8 cellular contexts compared by ENCODE assay signal in genomic region chr1:6460349-6461236, GRCh38. TPM values are rescaled to one million over a fixed set of nuclear protein-coding genes. Genes with fewer than 3 reads are reported as not detected.
DNase-seq lines count a peak whose midpoint lies in the region; ATAC-seq and TF ChIP-seq lines count a peak whose summit lies in the region.
"Had no signal": no experiment of that assay in that cellular context is flagged by ENCODE, and none has a peak within 500 bp of the region (broad histone marks: within the 10 kb centered on the region; RNA-seq: fewer than 3 reads in every experiment).

No MANE protein-coding gene starts in this region.

- peaks cover 13% of the 10 kb centered on the region for H3K36me3 Mint-ChIP-seq in activated naive CD4-positive, alpha-beta T cell treated with anti-CD3 and anti-CD28 coated beads, Interleukin-2, amount 50 U/mL, for 24 hours

- H3K27ac Mint-ChIP-seq in activated naive CD4-positive, alpha-beta T cell treated with anti-CD3 and anti-CD28 coated beads, Interleukin-2, amount 50 U/mL, for 24 hours: peak overlapping the region; percentile 92

- no peak overlapping the region for H4K8ac ChIP-seq in trophoblast cell (ENCODE audit: low read depth, low read length)

- H2AFZ ChIP-seq in trophoblast cell (ENCODE audit: insufficient read depth, low read length, poor library complexity): no peak overlapping the region

- H3K14ac ChIP-seq in trophoblast cell (ENCODE audit: low read length): no peak overlapping the region

- no peak overlapping the region for H4K12ac ChIP-seq in trophoblast cell (ENCODE audit: low read depth, low read length)

- H3K23ac ChIP-seq in trophoblast cell (ENCODE audit: low read length): no peak overlapping the region

- H3K4me3 Mint-ChIP-seq in activated naive CD4-positive, alpha-beta T cell treated with anti-CD3 and anti-CD28 coated beads, Interleukin-2, amount 50 U/mL, for 24 hours: peak overlapping the region; percentile 84
- H3K4me3 Mint-ChIP-seq: brain had no signal

- peaks cover 32 to 45% of the 10 kb centered on the region in 2 experiments for H3K36me3 ChIP-seq in trophoblast cell (ENCODE audit: control insufficient read depth in 1 of 2, insufficient read depth in 2 of 2, low read length in 2 of 2)
- peaks cover 0 to 13% (median 0%) of the 10 kb centered on the region in 4 donors for H3K36me3 ChIP-seq in upper lobe of left lung
- H3K36me3 ChIP-seq in gastroesophageal sphincter: peaks cover 0 to 21% of the 10 kb centered on the region in 2 donors

- H3K4me1 ChIP-seq in trophoblast cell (ENCODE audit: control insufficient read depth in 1 of 2, insufficient read depth in 2 of 2, low read length in 2 of 2) (no peaks in the 10 kb centered on the region), upper lobe of left lung (peaks cover 8 to 22% (median 15%) of the 10 kb centered on the region in 4 donors), gastroesophageal sphincter (peaks cover 0 to 12% (median 0%) of the 10 kb centered on the region in 3 donors)

- no peak overlapping the region for H4K91ac ChIP-seq in trophoblast cell (ENCODE audit: low read depth, low read length)

- H3K27me3 Mint-ChIP-seq in activated naive CD4-positive, alpha-beta T cell treated with anti-CD3 and anti-CD28 coated beads, Interleukin-2, amount 50 U/mL, for 24 hours: peaks cover 3% of the 10 kb centered on the region

- H3K9me3 ChIP-seq in trophoblast cell (ENCODE audit: insufficient read depth, low read depth, low read length): no peaks in the 10 kb centered on the region
- H3K9me3 ChIP-seq in upper lobe of left lung: no peaks in the 10 kb centered on the region
- no peaks in the 10 kb centered on the region for H3K9me3 ChIP-seq in gastroesophageal sphincter

- no peak overlapping the region for H3K18ac ChIP-seq in trophoblast cell (ENCODE audit: low read length)

- DNase-seq in T-helper 9 cell: peak; percentile 96
- no peak for DNase-seq in trophoblast cell
- DNase-seq in upper lobe of left lung: no peak
- DNase-seq in NCI-H69 (lab: John Stamatoyannopoulos, UW): no peak

- H3K4me2 ChIP-seq in trophoblast cell (ENCODE audit: low read length): no peak overlapping the region

- no peak overlapping the region for H2BK5ac ChIP-seq in trophoblast cell (ENCODE audit: low read depth, low read length, poor library complexity)

- H3K79me2 ChIP-seq in trophoblast cell (ENCODE audit: control insufficient read depth, insufficient read depth, low read length, poor library complexity): no peaks in the 10 kb centered on the region

- H3K79me1 ChIP-seq in trophoblast cell (ENCODE audit: low read length): no peaks in the 10 kb centered on the region

- no peak overlapping the region for H3K4ac ChIP-seq in trophoblast cell (ENCODE audit: low read depth, low read length)

- H3K27me3 ChIP-seq in trophoblast cell (ENCODE audit: insufficient read depth, low read length) (no peaks in the 10 kb centered on the region), upper lobe of left lung (peaks cover 0 to 12% (median 4%) of the 10 kb centered on the region in 4 donors), gastroesophageal sphincter (peaks cover 92% of the 10 kb centered on the region)

- peak overlapping the region; percentile 25 for H3K4me3 ChIP-seq in trophoblast cell (ENCODE audit: low read depth, low read length)
- peak overlapping the region in 3 of 4 donors; percentile 14 to 40 (median 35) for H3K4me3 ChIP-seq in upper lobe of left lung
- H3K4me3 ChIP-seq in gastroesophageal sphincter: peak overlapping the region in 1 of 2 donors; percentile 38

- ATAC-seq in upper lobe of left lung (ENCODE audit: low FRiP score in 2 of 2) (peak in 1 of 2 donors; percentile 11), gastroesophageal sphincter (no peak), HG02852 (IDR thresholded peaks at IDR 0.05; ENCODE audit: unreplicated experiment) (no peak)

- H2BK120ac ChIP-seq in trophoblast cell (ENCODE audit: insufficient read depth, low read length, poor library complexity): no peak overlapping the region

- H3K27ac ChIP-seq in trophoblast cell (ENCODE audit: low read depth, low read length): no peak overlapping the region
- peak overlapping the region in 2 of 4 donors; percentile 7 to 60 for H3K27ac ChIP-seq in upper lobe of left lung
- no peak overlapping the region for H3K27ac ChIP-seq in gastroesophageal sphincter

- no peak for TF ChIP-seq EP300 in upper lobe of left lung (IDR thresholded peaks at IDR 0.05)
- no peak for TF ChIP-seq EP300 in gastroesophageal sphincter (IDR thresholded peaks at IDR 0.05)

- no peaks in the 10 kb centered on the region for H3K9me3 Mint-ChIP-seq in activated naive CD4-positive, alpha-beta T cell treated with anti-CD3 and anti-CD28 coated beads, Interleukin-2, amount 50 U/mL, for 24 hours

- TF ChIP-seq CTCF in upper lobe of left lung (IDR thresholded peaks at IDR 0.05) (no peak), gastroesophageal sphincter (IDR thresholded peaks at IDR 0.05) (no peak)

- no peak overlapping the region for H2AK5ac ChIP-seq in trophoblast cell (ENCODE audit: low read length)

- peaks cover 48% of the 10 kb centered on the region for H3K4me1 Mint-ChIP-seq in activated naive CD4-positive, alpha-beta T cell treated with anti-CD3 and anti-CD28 coated beads, Interleukin-2, amount 50 U/mL, for 24 hours

- H2BK12ac ChIP-seq in trophoblast cell (ENCODE audit: low read length): no peak overlapping the region

- H3K9ac ChIP-seq in trophoblast cell (ENCODE audit: low read length): no peak overlapping the region

- no peak for TF ChIP-seq POLR2A in upper lobe of left lung (IDR thresholded peaks at IDR 0.05)
- no peak for TF ChIP-seq POLR2A in gastroesophageal sphincter (IDR thresholded peaks at IDR 0.05)

- no CpG with 5 or more reads among the region's 47 CpGs for WGBS in trophoblast cell (ENCODE audit: extremely low coverage, insufficient coverage, insufficient read length)
- WGBS in upper lobe of left lung, 2 donors: 55 to 58% methylated on average over 32 to 39 of the region's 47 CpGs
- 0 to 41% methylated on average over 1 to 34 of the region's 47 CpGs for WGBS in gastroesophageal sphincter (ENCODE audit: low coverage in 1 of 2), 2 donors

RNA-seq across cellular contexts. Expression of gene TNFRSF25, which starts 5.4 kb away (rescaled TPM):
- polyA plus RNA-seq in trophoblast cell (2013): 22.6 and 23.0 TPM in 2 replicates
- total RNA-seq in upper lobe of left lung (10 to 100 TPM in 4 of 6 donors, 1 to 10 TPM in 2; 4.6 to 51.3 (median 14.0) TPM), gastroesophageal sphincter (10 to 100 TPM in 2 of 4 donors, 1 to 10 TPM in 2; 4.2 to 11.2 (median 8.8) TPM)

RNA-seq across cellular contexts. Expression of gene PLEKHG5, which starts 30.9 kb away (rescaled TPM):
- 31.1 and 31.3 TPM in 2 replicates for polyA plus RNA-seq in trophoblast cell (2013)
- total RNA-seq in upper lobe of left lung: 10 to 100 TPM in 5 of 6 donors, 1 to 10 TPM in 1; 5.0 to 31.4 (median 12.6) TPM
- 10 to 100 TPM in 3 of 4 donors, 1 to 10 TPM in 1; 8.6 to 14.0 (median 11.4) TPM for total RNA-seq in gastroesophageal sphincter

RNA-seq across cellular contexts. Expression of gene ESPN, which starts 36.0 kb away (rescaled TPM):
- polyA plus RNA-seq in trophoblast cell (2013): 5.8 and 6.9 TPM in 2 replicates
- total RNA-seq in upper lobe of left lung: 10 to 100 TPM in 2 of 6 donors, 1 to 10 TPM in 4; 2.1 to 27.2 (median 4.8) TPM
- under 1 TPM in 3 of 4 donors, not detected in 1; 0.47 to 0.92 (median 0.81) TPM for total RNA-seq in gastroesophageal sphincter

RNA-seq across cellular contexts. Expression of gene HES2, which starts 40.9 kb away (rescaled TPM):
- 33.7 and 41.0 TPM in 2 replicates for polyA plus RNA-seq in trophoblast cell (2013)
- total RNA-seq in upper lobe of left lung (10 to 100 TPM in 1 of 6 donors, 1 to 10 TPM in 5; 1.8 to 11.4 (median 3.7) TPM), gastroesophageal sphincter (1 to 10 TPM in 1 of 4 donors, not detected in 3; 7.3 TPM)
